Comparison of ENCODE assay signal across 1 cellular context in the genomic region with DNA sequence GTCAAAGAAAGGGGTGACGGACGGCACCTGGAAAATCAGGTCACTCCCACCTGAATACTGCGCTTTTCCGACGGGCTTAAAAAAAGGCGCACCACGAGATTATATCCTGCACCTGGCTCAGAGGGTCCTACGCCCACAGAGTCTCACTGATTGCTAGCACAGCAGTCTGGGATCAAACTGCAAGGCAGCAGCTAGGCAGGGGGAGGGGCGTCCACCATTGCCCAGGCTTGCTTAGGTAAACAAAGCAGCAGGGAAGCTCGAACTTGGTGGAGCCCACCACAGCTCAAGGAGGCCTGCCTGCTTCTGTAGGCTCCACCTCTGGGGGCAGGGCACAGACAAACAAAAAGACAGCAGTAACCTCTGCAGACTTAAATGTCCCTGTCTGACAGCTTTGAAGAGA.
TF ChIP-seq lines count a peak whose summit lies in the region.

No MANE protein-coding gene starts in this region.

TF ChIP-seq in WTC11, 78 proteins besides CTCF, POLR2A, EP300 and RAD21 (continued from another document):
- TF ChIP-seq, protein P1, sequence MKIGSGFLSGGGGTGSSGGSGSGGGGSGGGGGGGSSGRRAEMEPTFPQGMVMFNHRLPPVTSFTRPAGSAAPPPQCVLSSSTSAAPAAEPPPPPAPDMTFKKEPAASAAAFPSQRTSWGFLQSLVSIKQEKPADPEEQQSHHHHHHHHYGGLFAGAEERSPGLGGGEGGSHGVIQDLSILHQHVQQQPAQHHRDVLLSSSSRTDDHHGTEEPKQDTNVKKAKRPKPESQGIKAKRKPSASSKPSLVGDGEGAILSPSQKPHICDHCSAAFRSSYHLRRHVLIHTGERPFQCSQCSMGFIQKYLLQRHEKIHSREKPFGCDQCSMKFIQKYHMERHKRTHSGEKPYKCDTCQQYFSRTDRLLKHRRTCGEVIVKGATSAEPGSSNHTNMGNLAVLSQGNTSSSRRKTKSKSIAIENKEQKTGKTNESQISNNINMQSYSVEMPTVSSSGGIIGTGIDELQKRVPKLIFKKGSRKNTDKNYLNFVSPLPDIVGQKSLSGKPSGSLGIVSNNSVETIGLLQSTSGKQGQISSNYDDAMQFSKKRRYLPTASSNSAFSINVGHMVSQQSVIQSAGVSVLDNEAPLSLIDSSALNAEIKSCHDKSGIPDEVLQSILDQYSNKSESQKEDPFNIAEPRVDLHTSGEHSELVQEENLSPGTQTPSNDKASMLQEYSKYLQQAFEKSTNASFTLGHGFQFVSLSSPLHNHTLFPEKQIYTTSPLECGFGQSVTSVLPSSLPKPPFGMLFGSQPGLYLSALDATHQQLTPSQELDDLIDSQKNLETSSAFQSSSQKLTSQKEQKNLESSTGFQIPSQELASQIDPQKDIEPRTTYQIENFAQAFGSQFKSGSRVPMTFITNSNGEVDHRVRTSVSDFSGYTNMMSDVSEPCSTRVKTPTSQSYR (CRISPR knock-in tag; IDR thresholded peaks at IDR 0.05) = 0 out of 2 replicates have a peak, but pooled peaks have one; percentile 56
- TF ChIP-seq TEAD1 (CRISPR knock-in tag; IDR thresholded peaks at IDR 0.05) = peak; percentile 24; the same call in 1 of the 2 replicates
